ENCODE assay signal across 8 cellular contexts in the genomic region with DNA sequence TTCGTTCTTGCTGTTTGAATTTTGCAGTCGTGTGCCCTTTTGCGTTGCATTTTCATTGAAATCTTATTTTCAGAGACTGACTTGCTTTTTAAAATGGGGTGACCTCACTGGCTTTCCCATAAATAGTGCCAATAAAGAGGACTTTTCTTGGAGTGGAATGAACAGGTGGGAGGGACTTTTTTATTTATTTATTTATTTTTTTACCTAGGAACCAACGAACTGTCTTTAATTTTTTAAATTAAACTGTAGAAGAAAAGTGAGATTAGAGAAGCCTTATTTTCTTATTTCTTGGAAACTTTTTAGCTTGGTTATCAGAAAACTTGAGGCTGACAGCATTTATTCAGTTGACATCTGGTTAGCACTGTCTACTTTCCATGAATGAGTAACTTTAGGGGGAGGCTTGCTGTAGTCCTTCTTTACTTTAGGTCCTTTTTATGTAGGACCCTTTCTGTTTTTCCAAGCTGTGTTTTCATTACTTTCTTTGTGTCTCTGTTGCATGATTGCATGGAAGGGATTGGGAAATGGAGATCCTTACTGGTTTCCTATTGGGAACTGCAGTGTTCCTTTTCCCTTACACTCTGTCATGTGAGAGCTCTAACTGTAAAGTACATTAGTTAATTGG. TPM values are rescaled to one million over a fixed set of nuclear protein-coding genes. Genes with fewer than 3 reads are reported as not detected.
DNase-seq lines count a peak whose midpoint lies in the region; ATAC-seq and TF ChIP-seq lines count a peak whose summit lies in the region.

No MANE protein-coding gene starts in this region.

- ATAC-seq in GM18867 (IDR thresholded peaks at IDR 0.05; ENCODE audit: unreplicated experiment), result no peak

- no peaks in the 10 kb centered on the region for H3K9me3 ChIP-seq in A673 (ENCODE audit: low read depth, low read length, poor library complexity, severe bottlenecking)
- H3K9me3 ChIP-seq in HUES48 (ENCODE audit: control insufficient read depth, insufficient read depth, low read length), result no peaks in the 10 kb centered on the region
- H3K9me3 ChIP-seq in breast epithelium, result no peaks in the 10 kb centered on the region
- H3K9me3 ChIP-seq in mucosa of rectum (ENCODE audit: control insufficient read depth in 2 of 2, low read length in 2 of 2), result no peaks in the 10 kb centered on the region

- H3K27me3 ChIP-seq in A673 (replicated peaks; ENCODE audit: insufficient read depth, low read depth, low read length, poor library complexity) (no peaks in the 10 kb centered on the region), HUES48 (ENCODE audit: control insufficient read depth, insufficient read depth, low read length) (peaks cover 19% of the 10 kb centered on the region), breast epithelium (peaks cover 0 to 4% of the 10 kb centered on the region in 2 donors), mucosa of rectum (ENCODE audit: control insufficient read depth in 2 of 2, insufficient read depth in 2 of 2, low read length in 2 of 2) (peaks cover 7 to 32% of the 10 kb centered on the region in 2 donors)

- TF ChIP-seq POLR2A in breast epithelium (IDR thresholded peaks at IDR 0.05), result no peak

- H3K4me1 ChIP-seq in A673 (ENCODE audit: insufficient read depth, low read length, poor library complexity, severe bottlenecking) (peaks cover 46% of the 10 kb centered on the region), HUES48 (ENCODE audit: control insufficient read depth, insufficient read depth, low read length) (peaks cover 33% of the 10 kb centered on the region), breast epithelium (no peaks in the 10 kb centered on the region), mucosa of rectum (ENCODE audit: control insufficient read depth in 2 of 2, insufficient read depth in 2 of 2, low read length in 2 of 2) (peaks cover 4 to 10% of the 10 kb centered on the region in 2 donors)

- CTCF ChIA-PET in A673 (lab: Charles Lee), result no interaction called here

- DNase-seq in A673 (ENCODE audit: low spot score) (no peak), breast epithelium (ENCODE audit: low spot score in 2 of 2) (no peak), NCI-H2107 (lab: John Stamatoyannopoulos, UW) (no peak), NCI-H345 (lab: John Stamatoyannopoulos, UW) (no peak), anterior cingulate cortex (lab: John Stamatoyannopoulos, UW) (no peak)

- H3K4me3 ChIP-seq in A673 (ENCODE audit: low read depth, low read length, poor library complexity, severe bottlenecking), result peak overlapping the region; percentile 83
- H3K4me3 ChIP-seq in HUES48 (ENCODE audit: low read depth, low read length), result peak overlapping the region; percentile 91
- peak overlapping the region; percentile 52 to 80 (median 70) for H3K4me3 ChIP-seq in breast epithelium
- H3K4me3 ChIP-seq in mucosa of rectum (ENCODE audit: low read length in 2 of 2), result peak overlapping the region; percentile 77 to 89

- intact Hi-C loops in A673 (cut with micrococcal nuclease; ENCODE audit: unreplicated experiment) (loop anchor here (5.0 kb wide), 2 partner anchors 372 to 1093 kb away; partner anchors contain the start of gene MYCBP2), breast epithelium (cut with DNase I; ENCODE audit: low total_unique reads) (no loop called here)

- POLR2A ChIA-PET in A673 (lab: Charles Lee; ENCODE audit: low non-redundant PET), result no interaction called here

- H3K9ac ChIP-seq in HUES48 (ENCODE audit: low read depth, low read length) (no peak overlapping the region), mucosa of rectum (ENCODE audit: low read depth in 1 of 2, low read length in 2 of 2) (peak overlapping the region; percentile 14 to 42)

- H3K27ac ChIP-seq in A673 (ENCODE audit: low read depth, low read length, poor library complexity, severe bottlenecking) (peak overlapping the region; percentile 90), HUES48 (ENCODE audit: low read depth, low read length) (no peak overlapping the region), breast epithelium (no peak overlapping the region), mucosa of rectum (ENCODE audit: low read depth in 2 of 2, low read length in 2 of 2) (no peak overlapping the region)

- TSS peak; percentile 31 for BruUV-seq in A673 (replicated peaks; lab: Mats Ljungman, UMichigan)

- H3K36me3 ChIP-seq in A673 (ENCODE audit: insufficient read depth, low read length, poor library complexity, severe bottlenecking) (peaks cover 15% of the 10 kb centered on the region), HUES48 (ENCODE audit: control insufficient read depth, insufficient read depth, low read length) (no peaks in the 10 kb centered on the region), breast epithelium (no peaks in the 10 kb centered on the region), mucosa of rectum (ENCODE audit: control insufficient read depth in 2 of 2, insufficient read depth in 2 of 2, low read length in 2 of 2) (no peaks in the 10 kb centered on the region)

- TF ChIP-seq CTCF in A673 (conservative IDR thresholded peaks at IDR 0.05; ENCODE audit: low read depth, low read length) (no peak), breast epithelium (IDR thresholded peaks at IDR 0.05) (no peak)

RNA-seq across cellular contexts. Expression of gene SLAIN1, which starts 1.7 kb away (rescaled TPM):
- total RNA-seq in A673 (2021) (267 and 314 TPM in 2 replicates), breast epithelium (10 to 100 TPM in 2 of 3 donors, 1 to 10 TPM in 1; 3.0 to 16.7 (median 15.1) TPM)

Comparison
In these comparisons a context has a peak if more than half of its experiments do, and no peak if none do; other contexts are left out.
1. RNA of gene SLAIN1, which starts 1.7 kb away (total RNA-seq): 267 to 314 TPM in A673; 3.0 to 16.7 TPM in breast epithelium; every median in the first group is over 10 times any median in the second.
2. Peak in every context shown above with its lines, with median percentiles within 50 percentile points of each other: H3K4me3 ChIP-seq.